12 cellular contexts compared by ENCODE assay signal in the genomic region with DNA sequence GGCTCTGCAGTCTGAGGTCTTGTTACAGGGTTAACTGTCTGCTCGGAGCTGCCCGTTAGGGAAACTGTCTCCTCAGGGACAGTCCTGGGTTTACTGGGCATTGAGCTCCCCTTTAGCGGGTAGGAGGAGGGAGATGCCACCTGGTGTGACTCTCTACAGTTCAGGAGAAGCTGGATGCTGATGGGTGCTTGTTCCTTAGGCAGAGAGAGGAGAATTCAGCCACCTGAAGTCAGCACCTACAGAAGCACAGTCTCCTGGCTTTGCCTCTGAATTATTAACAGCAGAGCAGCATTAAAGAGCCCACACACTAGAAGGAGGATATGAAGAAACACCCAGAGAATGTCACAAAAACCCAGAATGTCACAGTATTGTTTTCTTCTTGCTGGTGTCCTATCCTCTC. TPM values are rescaled to one million over a fixed set of nuclear protein-coding genes. Genes with fewer than 3 reads are reported as not detected.
DNase-seq lines count a peak whose midpoint lies in the region; ATAC-seq and TF ChIP-seq lines count a peak whose summit lies in the region.
"Had no signal": no experiment of that assay in that cellular context is flagged by ENCODE, and none has a peak within 500 bp of the region (broad histone marks: within the 10 kb centered on the region; RNA-seq: fewer than 3 reads in every experiment).

No MANE protein-coding gene starts in this region.

- H3K27me3 Mint-ChIP-seq in activated T-helper 17 cell treated with anti-CD3 and anti-CD28 coated beads, Interleukin-2, amount 50 U/mL, for 72 hours: no peaks in the 10 kb centered on the region

- peak overlapping the region; percentile 52 for H3K4me3 ChIP-seq in GM12865 (ENCODE audit: low read depth, low read length)
- peak overlapping the region; percentile 47 to 51 for H3K4me3 ChIP-seq in right atrium auricular region
- H3K4me3 ChIP-seq in MG63: no peak overlapping the region

- H3K27me3 ChIP-seq in right atrium auricular region: no peaks in the 10 kb centered on the region
- H3K27me3 ChIP-seq in MG63: no peaks in the 10 kb centered on the region

- H3K4me1 ChIP-seq in right atrium auricular region: peaks cover 0 to 8% of the 10 kb centered on the region in 2 donors

- peak overlapping the region; percentile 85 for H3K4me3 Mint-ChIP-seq in activated T-helper 17 cell treated with anti-CD3 and anti-CD28 coated beads, Interleukin-2, amount 50 U/mL, for 72 hours
- peak overlapping the region; percentile 85 for H3K4me3 Mint-ChIP-seq in stimulated activated effector memory CD8-positive, alpha-beta T cell treated with anti-CD3 and anti-CD28 coated beads, Interleukin-12 subunit alpha, Interleukin-12 subunit beta, amount 100 ng/mL, for 72 hours

- H3K9me3 Mint-ChIP-seq in activated T-helper 17 cell treated with anti-CD3 and anti-CD28 coated beads, Interleukin-2, amount 50 U/mL, for 72 hours: peaks cover 12% of the 10 kb centered on the region
- H3K9me3 Mint-ChIP-seq in stimulated activated effector memory CD8-positive, alpha-beta T cell treated with anti-CD3 and anti-CD28 coated beads, Interleukin-12 subunit alpha, Interleukin-12 subunit beta, amount 100 ng/mL, for 72 hours: peaks cover 7% of the 10 kb centered on the region

- ATAC-seq in activated T-helper 17 cell treated with anti-CD3 and anti-CD28 coated beads, Interleukin-2, amount 50 U/mL, for 72 hours (replicated peaks): peak; percentile 30
- peak; percentile 29 for ATAC-seq in stimulated activated effector memory CD8-positive, alpha-beta T cell treated with anti-CD3 and anti-CD28 coated beads, Interleukin-12 subunit alpha, Interleukin-12 subunit beta, amount 100 ng/mL, for 72 hours
- ATAC-seq in GM18867 (IDR thresholded peaks at IDR 0.05; ENCODE audit: unreplicated experiment): no peak

- peaks cover 57% of the 10 kb centered on the region for H3K36me3 Mint-ChIP-seq in activated T-helper 17 cell treated with anti-CD3 and anti-CD28 coated beads, Interleukin-2, amount 50 U/mL, for 72 hours (ENCODE audit: low read depth)
- H3K36me3 Mint-ChIP-seq in stimulated activated effector memory CD8-positive, alpha-beta T cell treated with anti-CD3 and anti-CD28 coated beads, Interleukin-12 subunit alpha, Interleukin-12 subunit beta, amount 100 ng/mL, for 72 hours: peaks cover 57% of the 10 kb centered on the region

- TF ChIP-seq CTCF in GM12865 (IDR thresholded peaks at IDR 0.05; ENCODE audit: insufficient read depth, low read depth, low read length, missing control alignments) (no peak), right atrium auricular region (IDR thresholded peaks at IDR 0.05) (no peak)

- H3K27ac ChIP-seq in right atrium auricular region: peak overlapping the region; percentile 70 to 73

- H3K4me1 Mint-ChIP-seq in activated T-helper 17 cell treated with anti-CD3 and anti-CD28 coated beads, Interleukin-2, amount 50 U/mL, for 72 hours: peaks cover 31% of the 10 kb centered on the region
- H3K4me1 Mint-ChIP-seq in stimulated activated effector memory CD8-positive, alpha-beta T cell treated with anti-CD3 and anti-CD28 coated beads, Interleukin-12 subunit alpha, Interleukin-12 subunit beta, amount 100 ng/mL, for 72 hours: peaks cover 75% of the 10 kb centered on the region

- DNase-seq in GM12865 (ENCODE audit: low read depth) (no peak), right atrium auricular region (ENCODE audit: low spot score) (no peak), NCI-H345 treated with DMSO at 0.1 percent for 48 hours (lab: John Stamatoyannopoulos, UW; ENCODE audit: unreplicated experiment) (no peak), MG63 (no peak), NCI-H1105 treated with DMSO at 0.1 percent for 48 hours (lab: John Stamatoyannopoulos, UW) (no peak)
- DNase-seq in stimulated activated effector memory CD8-positive, alpha-beta T cell treated with anti-CD3 and anti-CD28 coated beads, Interleukin-12 subunit alpha, Interleukin-12 subunit beta, amount 100 ng/mL, for 72 hours (ENCODE audit: low spot score in 2 of 2): peak in 1 of 2 donors; percentile 62
- DNase-seq: NCI-H82, SW 1271, trophoblast cell had no signal

- H3K36me3 ChIP-seq in right atrium auricular region (peaks cover 27% of the 10 kb centered on the region), MG63 (no peaks in the 10 kb centered on the region)

- peak overlapping the region; percentile 93 for H3K27ac Mint-ChIP-seq in activated T-helper 17 cell treated with anti-CD3 and anti-CD28 coated beads, Interleukin-2, amount 50 U/mL, for 72 hours
- H3K27ac Mint-ChIP-seq in stimulated activated effector memory CD8-positive, alpha-beta T cell treated with anti-CD3 and anti-CD28 coated beads, Interleukin-12 subunit alpha, Interleukin-12 subunit beta, amount 100 ng/mL, for 72 hours: peak overlapping the region; percentile 97

- H3K9me3 ChIP-seq in right atrium auricular region: no peaks in the 10 kb centered on the region
- H3K9me3 ChIP-seq in MG63: no peaks in the 10 kb centered on the region

RNA-seq across cellular contexts. Expression of a gene that starts 0.7 kb away (rescaled TPM):
- 100 to 1,000 TPM; 102 to 193 TPM for total RNA-seq in activated T-helper 17 cell treated with anti-CD3 and anti-CD28 coated beads, Interleukin-2, amount 50 U/mL, for 72 hours
- total RNA-seq in right atrium auricular region: 10 to 100 TPM; 22.3 to 23.5 TPM
- not detected in 2 replicates for total RNA-seq in MG63 (2014; rRNA removed; shearing (Covaris generic); ENCODE audit: low replicate concordance)
- total RNA-seq: chondrocyte had no signal

RNA-seq across cellular contexts. Expression of a gene that starts 53.2 kb away (rescaled TPM):
- total RNA-seq in activated T-helper 17 cell treated with anti-CD3 and anti-CD28 coated beads, Interleukin-2, amount 50 U/mL, for 72 hours: 10 to 100 TPM; 39.7 to 43.1 TPM
- total RNA-seq in right atrium auricular region: 10 to 100 TPM; 12.7 to 12.9 TPM
- total RNA-seq in MG63 (2014; rRNA removed; shearing (Covaris generic); ENCODE audit: low replicate concordance): not detected in 2 replicates
- total RNA-seq: chondrocyte had no signal

Comparison
In these comparisons a context has a peak if more than half of its experiments do, and no peak if none do; other contexts are left out.
1. RNA of a gene that starts 0.7 kb away (total RNA-seq): 102 to 193 TPM in activated T-helper 17 cell treated with anti-CD3 and anti-CD28 coated beads, Interleukin-2, amount 50 U/mL, for 72 hours and 22.3 to 23.5 TPM in right atrium auricular region; not detected in MG63; every median in the first group is over 10 times any median in the second.
2. RNA of a gene that starts 53.2 kb away (total RNA-seq): 39.7 to 43.1 TPM in activated T-helper 17 cell treated with anti-CD3 and anti-CD28 coated beads, Interleukin-2, amount 50 U/mL, for 72 hours and 12.7 to 12.9 TPM in right atrium auricular region; not detected in MG63; every median in the first group is over 10 times any median in the second.